ENCODE assay signal across 26 cellular contexts in the genomic region with DNA sequence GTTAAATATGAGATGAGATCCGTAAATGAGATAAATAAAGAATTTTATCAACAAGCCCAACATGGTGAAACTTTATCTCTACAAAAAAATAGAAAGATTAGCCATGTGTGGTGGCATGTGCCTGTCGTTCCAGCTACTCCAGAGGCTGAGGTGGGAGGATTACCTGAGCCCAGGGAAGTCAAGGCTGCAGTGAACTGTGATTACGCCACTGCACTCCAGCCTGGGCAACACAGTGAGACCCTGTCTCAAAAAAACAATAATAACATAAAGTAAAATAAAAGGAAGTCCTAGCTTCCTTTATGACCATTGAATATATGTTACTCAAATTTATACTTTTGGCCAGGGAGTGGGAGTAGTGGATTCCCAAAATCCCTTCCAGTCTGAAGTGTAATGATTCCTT. TPM values are rescaled to one million over a fixed set of nuclear protein-coding genes. Genes with fewer than 3 reads are reported as not detected.
A peak's percentile ranks its signal among the peaks of the same experiment; 100 is the strongest.
DNase-seq lines count a peak whose midpoint lies in the region; TF ChIP-seq lines count a peak whose summit lies in the region.
"Had no signal": no experiment of that assay in that cellular context is flagged by ENCODE, and none has a peak within 500 bp of the region (broad histone marks: within the 10 kb centered on the region; RNA-seq: fewer than 3 reads in every experiment).

No MANE protein-coding gene starts in this region.

- H3K36me3 ChIP-seq in HUES48 (ENCODE audit: control insufficient read depth, insufficient read depth, low read length) (peaks cover 8% of the 10 kb centered on the region), spleen (peaks cover 0 to 99% (median 38%) of the 10 kb centered on the region in 6 donors)
- H3K36me3 ChIP-seq: prostate gland had no signal

- TF ChIP-seq CTCF in CD14-positive monocyte (IDR thresholded peaks at IDR 0.05) (no peak), spleen (IDR thresholded peaks at IDR 0.05 in 8 of 11, conservative IDR thresholded peaks at IDR 0.05 in 3 of 11) (no peak)

- H3K27ac ChIP-seq in HUES48 (ENCODE audit: low read depth, low read length) (peak overlapping the region; percentile 47), epithelial cell of prostate (peak overlapping the region; percentile 76), spleen (peak overlapping the region; percentile 8 to 86 (median 74))
- H3K27ac ChIP-seq: A549, KMS-11, Peyer's patch, prostate gland, sigmoid colon, VCaP had no signal

- no peaks in the 10 kb centered on the region for H3K9me3 ChIP-seq in HUES48 (ENCODE audit: control insufficient read depth, insufficient read depth, low read length)
- H3K9me3 ChIP-seq in spleen = no peaks in the 10 kb centered on the region
- H3K9me3 ChIP-seq: A549, Peyer's patch, prostate gland, sigmoid colon had no signal

- intact Hi-C loops in CD14-positive monocyte (cut with micrococcal nuclease) (no loop called here), spleen (cut with DNase I; ENCODE audit: low total_unique reads) (no loop called here)

- H3K9ac ChIP-seq in HUES48 (ENCODE audit: low read depth, low read length) = no peak overlapping the region
- H3K9ac ChIP-seq: KMS-11 had no signal

- peaks cover 34 to 60% of the 10 kb centered on the region in 2 donors for H3K36me3 Mint-ChIP-seq in CD14-positive monocyte

- H3K4me1 Mint-ChIP-seq in CD14-positive monocyte = peaks cover 28% of the 10 kb centered on the region
- H3K4me1 Mint-ChIP-seq: activated naive CD4-positive, alpha-beta T cell treated with anti-CD3 and anti-CD28 coated beads, Interleukin-2, amount 50 U/mL, for 24 hours; activated T-helper 17 cell treated with anti-CD3 and anti-CD28 coated beads, Interleukin-2, amount 50 U/mL, for 72 hours had no signal

- no peaks in the 10 kb centered on the region for H3K27me3 Mint-ChIP-seq in CD14-positive monocyte (ENCODE audit: low read depth in 3 of 3)
- H3K27me3 Mint-ChIP-seq: activated naive CD4-positive, alpha-beta T cell treated with anti-CD3 and anti-CD28 coated beads, Interleukin-2, amount 50 U/mL, for 24 hours; activated T-helper 17 cell treated with anti-CD3 and anti-CD28 coated beads, Interleukin-2, amount 50 U/mL, for 72 hours; type B pancreatic cell had no signal

- H3K4me3 ChIP-seq in HUES48 (ENCODE audit: low read depth, low read length) (no peak overlapping the region), spleen (peak overlapping the region in 1 of 8 donors; percentile 21)
- H3K4me3 ChIP-seq: A549, GM12878, Peyer's patch, prostate gland, sigmoid colon had no signal

- no peak for TF ChIP-seq POLR2A in spleen (IDR thresholded peaks at IDR 0.05)

- 72 to 82% (median 76%) methylated on average over 3 of the region's 3 CpGs for WGBS in spleen, 5 donors

- no peak for DNase-seq in CD14-positive monocyte (ENCODE audit: low spot score)
- DNase-seq in epithelial cell of prostate (ENCODE audit: low read depth, low spot score) = no peak
- no peak for DNase-seq in spleen
- DNase-seq in NCI-H345 treated with DMSO at 0.1 percent for 48 hours (lab: John Stamatoyannopoulos, UW; ENCODE audit: unreplicated experiment) = no peak
- DNase-seq in NCI-H2227 treated with DMSO at 0.1 percent for 48 hours (lab: John Stamatoyannopoulos, UW) = no peak
- DNase-seq in activated gamma-delta T cell (lab: John Stamatoyannopoulos, UW) = no peak
- DNase-seq in NCI-H128 (lab: John Stamatoyannopoulos, UW; ENCODE audit: unreplicated experiment) = no peak
- DNase-seq: activated CD4-positive, alpha-beta T cell treated with anti-CD3 and anti-CD28 coated beads for 4 hours; anterior cingulate cortex; MM.1S; NCI-H1417 treated with DMSO at 0.1 percent for 48 hours; NCI-H2029 treated with DMSO at 0.1 percent for 48 hours; NCI-H748 treated with DMSO at 0.1 percent for 48 hours; Peyer's patch; sigmoid colon; stimulated activated CD4-positive, alpha-beta T cell treated with anti-CD3 and anti-CD28 coated beads, Interleukin-4, amount 100 ng/mL, for 4 hours had no signal

- no peaks in the 10 kb centered on the region for H3K9me3 Mint-ChIP-seq in CD14-positive monocyte
- H3K9me3 Mint-ChIP-seq: activated naive CD4-positive, alpha-beta T cell treated with anti-CD3 and anti-CD28 coated beads, Interleukin-2, amount 50 U/mL, for 24 hours; activated T-helper 17 cell treated with anti-CD3 and anti-CD28 coated beads, Interleukin-2, amount 50 U/mL, for 72 hours; type B pancreatic cell had no signal

- H3K4me3 Mint-ChIP-seq in CD14-positive monocyte = peak overlapping the region in 1 of 2 donors; percentile 72
- H3K4me3 Mint-ChIP-seq: activated naive CD4-positive, alpha-beta T cell treated with anti-CD3 and anti-CD28 coated beads, Interleukin-2, amount 50 U/mL, for 24 hours; activated T-helper 17 cell treated with anti-CD3 and anti-CD28 coated beads, Interleukin-2, amount 50 U/mL, for 72 hours; type B pancreatic cell had no signal

- peak overlapping the region; percentile 89 to 93 (median 91) for H3K27ac Mint-ChIP-seq in CD14-positive monocyte
- H3K27ac Mint-ChIP-seq: activated naive CD4-positive, alpha-beta T cell treated with anti-CD3 and anti-CD28 coated beads, Interleukin-2, amount 50 U/mL, for 24 hours; activated T-helper 17 cell treated with anti-CD3 and anti-CD28 coated beads, Interleukin-2, amount 50 U/mL, for 72 hours; type B pancreatic cell had no signal

- H3K27me3 ChIP-seq in HUES48 (ENCODE audit: control insufficient read depth, insufficient read depth, low read length) = no peaks in the 10 kb centered on the region
- H3K27me3 ChIP-seq in spleen (replicated peaks in 1 of 7) = no peaks in the 10 kb centered on the region
- H3K27me3 ChIP-seq: Peyer's patch, sigmoid colon had no signal

- H3K4me1 ChIP-seq in HUES48 (ENCODE audit: control insufficient read depth, insufficient read depth, low read length) (no peaks in the 10 kb centered on the region), spleen (peaks cover 0 to 25% (median 0%) of the 10 kb centered on the region in 6 donors)
- H3K4me1 ChIP-seq: Peyer's patch, prostate gland, sigmoid colon had no signal

RNA-seq across cellular contexts. Expression of a gene that starts 48.7 kb away (rescaled TPM):
- polyA plus RNA-seq in CD14-positive monocyte = not detected
- total RNA-seq in spleen = not detected
- under 1 TPM in 1 of 3 donors, not detected in 2; 0.33 TPM for polyA plus RNA-seq in spleen
- total RNA-seq: GM12878, myocyte, Peyer's patch had no signal

RNA-seq across cellular contexts. Expression of a gene that starts 53.5 kb away (rescaled TPM):
- 10 to 100 TPM; 21.9 to 30.6 TPM for polyA plus RNA-seq in CD14-positive monocyte
- total RNA-seq in spleen = 10 to 100 TPM; 21.3 to 44.9 (median 26.6) TPM
- polyA plus RNA-seq in spleen = 10 to 100 TPM; 21.3 to 34.0 (median 22.2) TPM
